34 cellular contexts compared by ENCODE assay signal in the genomic region with DNA sequence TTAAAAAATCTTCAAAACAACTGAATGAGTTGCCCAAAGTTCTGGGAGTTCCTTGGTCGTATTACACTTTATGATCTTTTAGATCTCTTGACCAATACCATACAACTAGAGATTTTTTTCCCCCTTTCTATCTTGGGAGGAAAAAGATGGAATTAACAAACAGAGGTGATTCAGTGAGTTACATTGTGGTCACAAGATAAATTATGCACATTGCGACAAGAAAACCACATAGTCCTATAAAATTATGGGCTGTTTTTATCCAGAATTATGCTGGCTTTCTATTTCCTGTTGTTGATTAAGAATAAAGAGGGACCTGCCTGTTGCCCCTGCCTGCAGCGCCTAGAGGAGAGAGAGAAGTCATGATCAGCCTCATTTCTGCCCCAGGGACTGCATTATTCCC. TPM values are rescaled to one million over a fixed set of nuclear protein-coding genes. Genes with fewer than 3 reads are reported as not detected.
"Had no signal": no experiment of that assay in that cellular context is flagged by ENCODE, and none has a peak within 500 bp of the region (broad histone marks: within the 10 kb centered on the region; RNA-seq: fewer than 3 reads in every experiment).

No MANE protein-coding gene starts in this region.

- H3K4me1 Mint-ChIP-seq: activated B cell treated with CpG ODN at 0.5 μM for 24 hours; activated T-helper 17 cell treated with anti-CD3 and anti-CD28 coated beads, Interleukin-2, amount 50 U/mL, for 72 hours; mesothelial cell of epicardium had no signal

- H3K36me3 ChIP-seq: colonic mucosa, gastroesophageal sphincter, ovary, right lobe of liver, transverse colon had no signal

- H2AFZ ChIP-seq: hepatocyte had no signal

- H3K27me3 ChIP-seq: colonic mucosa, gastroesophageal sphincter, hepatocyte, ovary, right lobe of liver, testis, transverse colon had no signal

- H3K79me2 ChIP-seq: hepatocyte had no signal

- H3K9me3 Mint-ChIP-seq: activated B cell treated with CpG ODN at 0.5 μM for 24 hours; activated CD8-positive, alpha-beta T cell treated with anti-CD3 and anti-CD28 coated beads for 36 hours; activated T-cell treated with anti-CD3 and anti-CD28 coated beads, Interleukin-2, amount 50 U/mL, for 4 hours; activated T-helper 17 cell treated with anti-CD3 and anti-CD28 coated beads, Interleukin-2, amount 50 U/mL, for 72 hours; central memory CD8-positive, alpha-beta T cell; T-helper 2 cell treated with Interferon-gamma antibody and Interleukin-4, amounts not matched to agents 5 μg/mL and 100 μg/mL, for 36 hours had no signal

- H3K27ac Mint-ChIP-seq: activated B cell treated with CpG ODN at 0.5 μM for 24 hours; activated CD8-positive, alpha-beta T cell treated with anti-CD3 and anti-CD28 coated beads for 36 hours; activated T-helper 17 cell treated with anti-CD3 and anti-CD28 coated beads, Interleukin-2, amount 50 U/mL, for 72 hours; mesothelial cell of epicardium; naive thymus-derived CD4-positive, alpha-beta T cell; progenitor cell of endocrine pancreas; T-helper 2 cell treated with Interferon-gamma antibody and Interleukin-4, amounts not matched to agents 5 μg/mL and 100 μg/mL, for 36 hours had no signal

- H3K36me3 Mint-ChIP-seq: mesothelial cell of epicardium had no signal

- DNase-seq: activated B cell treated with CpG ODN at 0.5 μM for 24 hours; activated CD4-positive, alpha-beta T cell treated with anti-CD3 and anti-CD28 coated beads, Interleukin-2, amount 50 U/mL, for 1 hour; activated CD8-positive, alpha-beta T cell treated with anti-CD3 and anti-CD28 coated beads for 36 hours; activated gamma-delta T cell treated with Interleukin-2 at 50 U/mL for 16 hours; activated naive CD4-positive, alpha-beta T cell treated with anti-CD3 and anti-CD28 coated beads, Interleukin-2, amount 50 U/mL, for 16 hours; activated T-cell treated with anti-CD3 and anti-CD28 coated beads, Interleukin-2, amount 50 U/mL, for 4 hours; colonic mucosa; effector CD8-positive, alpha-beta T cell; islet precursor cell; left cardiac atrium; left ventricle myocardium superior; naive thymus-derived CD4-positive, alpha-beta T cell; ovary; right lobe of liver; stimulated activated CD4-positive, alpha-beta T cell treated with anti-CD3 and anti-CD28 coated beads, Interleukin-12 subunit alpha, Interleukin-12 subunit beta, amount 100 ng/mL, for 4 hours; stimulated activated CD4-positive, alpha-beta T cell treated with anti-CD3 and anti-CD28 coated beads, Interleukin-4, amount 100 ng/mL, for 1 hour; stimulated activated naive CD8-positive, alpha-beta T cell treated with anti-CD3 and anti-CD28 coated beads, Interleukin-15, Interleukin-2, amounts not matched to agents 100 U/mL and 50 U/mL, for 24 hours; testis; transverse colon had no signal

- H3K4me2 ChIP-seq: hepatocyte had no signal

- H3K4me3 Mint-ChIP-seq: activated B cell treated with CpG ODN at 0.5 μM for 24 hours; activated CD8-positive, alpha-beta T cell treated with anti-CD3 and anti-CD28 coated beads for 36 hours; activated T-cell treated with anti-CD3 and anti-CD28 coated beads, Interleukin-2, amount 50 U/mL, for 4 hours; activated T-helper 17 cell treated with anti-CD3 and anti-CD28 coated beads, Interleukin-2, amount 50 U/mL, for 72 hours; central memory CD8-positive, alpha-beta T cell; mesothelial cell of epicardium; naive thymus-derived CD4-positive, alpha-beta T cell; T-helper 2 cell treated with Interferon-gamma antibody and Interleukin-4, amounts not matched to agents 5 μg/mL and 100 μg/mL, for 36 hours had no signal

- H3K27ac ChIP-seq: colonic mucosa, gastroesophageal sphincter, hepatocyte, ovary, right lobe of liver, skin epidermis, transverse colon had no signal

- H3K4me3 ChIP-seq: colonic mucosa, gastroesophageal sphincter, hepatocyte, ovary, right lobe of liver, skin epidermis, testis, transverse colon had no signal

- ATAC-seq: activated CD8-positive, alpha-beta T cell treated with anti-CD3 and anti-CD28 coated beads for 36 hours; activated T-cell treated with anti-CD3 and anti-CD28 coated beads, Interleukin-2, amount 50 U/mL, for 4 hours; activated T-helper 17 cell treated with anti-CD3 and anti-CD28 coated beads, Interleukin-2, amount 50 U/mL, for 72 hours; gastroesophageal sphincter; left cardiac atrium; left ventricle myocardium superior; naive thymus-derived CD4-positive, alpha-beta T cell; right lobe of liver; stimulated activated naive CD8-positive, alpha-beta T cell treated with anti-CD3 and anti-CD28 coated beads, Interleukin-15, Interleukin-2, amounts not matched to agents 100 U/mL and 50 U/mL, for 24 hours had no signal

- H3K4me1 ChIP-seq: colonic mucosa, gastroesophageal sphincter, right lobe of liver, transverse colon had no signal

- H3K9me3 ChIP-seq: colonic mucosa, gastroesophageal sphincter, ovary, right lobe of liver, testis, transverse colon had no signal

RNA-seq across cellular contexts. Expression of a gene that starts 22.4 kb away (rescaled TPM):
- total RNA-seq: activated B cell treated with CpG ODN at 0.5 μM for 24 hours; activated CD8-positive, alpha-beta T cell treated with anti-CD3 and anti-CD28 coated beads for 36 hours; activated T-cell treated with anti-CD3 and anti-CD28 coated beads, Interleukin-2, amount 50 U/mL, for 4 hours; activated T-helper 17 cell treated with anti-CD3 and anti-CD28 coated beads, Interleukin-2, amount 50 U/mL, for 72 hours; bronchial epithelial cell; colonic mucosa; dermis microvascular lymphatic vessel endothelial cell; epithelial cell of proximal tubule; gastroesophageal sphincter; hepatocyte; left cardiac atrium; left ventricle myocardium superior; lung microvascular endothelial cell; mesothelial cell of epicardium; naive thymus-derived CD4-positive, alpha-beta T cell; ovary; progenitor cell of endocrine pancreas; renal cortical epithelial cell; right lobe of liver; transverse colon; urinary bladder had no signal
- polyA plus RNA-seq: hepatocyte; naive thymus-derived CD4-positive, alpha-beta T cell; neural cell; ovary; urinary bladder had no signal
